Comparison of ENCODE assay signal across 26 cellular contexts in genomic region chr9:36942891-36943290, GRCh38.
"Had no signal": no experiment of that assay in that cellular context is flagged by ENCODE, and none has a peak within 500 bp of the region (broad histone marks: within the 10 kb centered on the region; RNA-seq: fewer than 3 reads in every experiment).

No MANE protein-coding gene starts in this region.

- H3K4me3 ChIP-seq: breast epithelium, left ventricle myocardium inferior, lung, pancreas, prostate gland, smooth muscle cell, suprapubic skin, tibial artery had no signal

- H3K4me1 Mint-ChIP-seq: activated T-helper 17 cell treated with anti-CD3 and anti-CD28 coated beads, Interleukin-2, amount 50 U/mL, for 72 hours; central memory CD8-positive, alpha-beta T cell had no signal

- ATAC-seq: activated CD8-positive, alpha-beta T cell treated with anti-CD3 and anti-CD28 coated beads for 36 hours; activated T-cell treated with anti-CD3 and anti-CD28 coated beads, Interleukin-2, amount 50 U/mL, for 4 hours; activated T-helper 17 cell treated with anti-CD3 and anti-CD28 coated beads, Interleukin-2, amount 50 U/mL, for 72 hours; pancreas; WTC11 had no signal

- H3K27ac ChIP-seq: breast epithelium, epithelial cell of prostate, left ventricle myocardium inferior, pancreas, prostate gland, suprapubic skin, tibial artery had no signal

- H3K9me3 ChIP-seq: breast epithelium, left ventricle myocardium inferior, pancreas, prostate gland, suprapubic skin, tibial artery had no signal

- H3K36me3 ChIP-seq: breast epithelium, left ventricle myocardium inferior, pancreas, prostate gland, suprapubic skin, tibial artery had no signal

- H3K9me3 Mint-ChIP-seq: activated CD8-positive, alpha-beta T cell treated with anti-CD3 and anti-CD28 coated beads for 36 hours; activated T-cell treated with anti-CD3 and anti-CD28 coated beads, Interleukin-2, amount 50 U/mL, for 4 hours; activated T-helper 17 cell treated with anti-CD3 and anti-CD28 coated beads, Interleukin-2, amount 50 U/mL, for 72 hours; central memory CD8-positive, alpha-beta T cell; nephron progenitor cell; WTC11 had no signal

- H3K4me3 Mint-ChIP-seq: activated CD8-positive, alpha-beta T cell treated with anti-CD3 and anti-CD28 coated beads for 36 hours; activated T-cell treated with anti-CD3 and anti-CD28 coated beads, Interleukin-2, amount 50 U/mL, for 4 hours; activated T-helper 17 cell treated with anti-CD3 and anti-CD28 coated beads, Interleukin-2, amount 50 U/mL, for 72 hours; central memory CD8-positive, alpha-beta T cell; nephron progenitor cell; WTC11 had no signal

- H3K36me3 Mint-ChIP-seq: WTC11 had no signal

- H3K27me3 ChIP-seq: pancreas had no signal

- H3K27ac Mint-ChIP-seq: activated CD8-positive, alpha-beta T cell treated with anti-CD3 and anti-CD28 coated beads for 36 hours; activated T-helper 17 cell treated with anti-CD3 and anti-CD28 coated beads, Interleukin-2, amount 50 U/mL, for 72 hours; nephron progenitor cell; WTC11 had no signal

- DNase-seq: activated CD4-positive, alpha-beta T cell treated with anti-CD3 and anti-CD28 coated beads, Interleukin-2, amount 50 U/mL, for 1 hour; activated CD8-positive, alpha-beta T cell treated with anti-CD3 and anti-CD28 coated beads for 36 hours; activated gamma-delta T cell treated with Interleukin-2 at 50 U/mL for 16 hours; activated naive CD4-positive, alpha-beta T cell treated with anti-CD3 and anti-CD28 coated beads, Interleukin-2, amount 50 U/mL, for 16 hours; activated T-cell treated with anti-CD3 and anti-CD28 coated beads, Interleukin-2, amount 50 U/mL, for 4 hours; dermis blood vessel endothelial cell; effector CD4-positive, alpha-beta T cell; left ventricle myocardium inferior; nephron progenitor cell; pancreas; retina; stimulated activated CD4-positive, alpha-beta T cell treated with anti-CD3 and anti-CD28 coated beads, Interleukin-1b, Interleukin-23, amount 100 ng/mL, for 48 hours; stimulated activated CD4-positive, alpha-beta T cell treated with anti-CD3 and anti-CD28 coated beads, Interleukin-4, amount 100 ng/mL, for 4 hours; stimulated activated CD8-positive, alpha-beta memory T cell treated with anti-CD3 and anti-CD28 coated beads, Interleukin-4, amount 100 ng/mL, for 48 hours; stimulated activated naive CD4-positive, alpha-beta T cell; T-helper 2 cell; tibial artery had no signal

- H3K4me2 ChIP-seq: smooth muscle cell had no signal

- H3K4me1 ChIP-seq: breast epithelium, pancreas, prostate gland, suprapubic skin, tibial artery had no signal
